In genomic region chr6:114011486-114011885, GRCh38 we compare ENCODE assay signal across 8 cellular contexts. TPM values are rescaled to one million over a fixed set of nuclear protein-coding genes. Genes with fewer than 3 reads are reported as not detected.
A peak's percentile ranks its signal among the peaks of the same experiment; 100 is the strongest.
DNase-seq lines count a peak whose midpoint lies in the region; ATAC-seq and TF ChIP-seq lines count a peak whose summit lies in the region.
"Not testable (repeated sequence)": the region's sequence is repeated elsewhere in the genome, so short reads cannot be mapped to it uniquely, and the experiment has no call there.

No MANE protein-coding gene starts in this region.

- not testable (repeated sequence) for H2AFZ ChIP-seq in GM23338; neuronal stem cell (ENCODE audit: low read length)

- not testable (repeated sequence) for H3K9me3 Mint-ChIP-seq in GM23338; activated CD4-positive, alpha-beta T cell treated with anti-CD3 and anti-CD28 coated beads, Interleukin-2, amount 10 ng/mL, durations not matched to agents 24 days and 14 days; activated T-helper 2 cell treated with anti-CD3 and anti-CD28 coated beads, Interferon-gamma antibody, Interleukin-2, Interleukin-4, amounts not matched to agents 10 μg/mL and 5 μg/mL and 100 μg/mL, durations not matched to agents 14 hours and 24 hours and 36 hours; endodermal cell

- H3K27ac Mint-ChIP-seq in GM23338: not testable (repeated sequence)
- peak overlapping the region; percentile 90 for H3K27ac Mint-ChIP-seq in activated CD4-positive, alpha-beta T cell treated with anti-CD3 and anti-CD28 coated beads, Interleukin-2, amount 10 ng/mL, durations not matched to agents 24 days and 14 days
- peak overlapping the region; percentile 77 for H3K27ac Mint-ChIP-seq in activated T-helper 2 cell treated with anti-CD3 and anti-CD28 coated beads, Interferon-gamma antibody, Interleukin-2, Interleukin-4, amounts not matched to agents 10 μg/mL and 5 μg/mL and 100 μg/mL, durations not matched to agents 14 hours and 24 hours and 36 hours
- peak overlapping the region; percentile 90 for H3K27ac Mint-ChIP-seq in endodermal cell

- H3K4me1 ChIP-seq in GM23338 (ENCODE audit: insufficient read depth) (peaks cover 47% of the 10 kb centered on the region), neuronal stem cell (ENCODE audit: control insufficient read depth in 2 of 2, insufficient read depth in 1 of 2, low read depth in 1 of 2, low read length in 2 of 2) (peaks cover 3 to 12% of the 10 kb centered on the region in 2 donors)
- H3K4me1 ChIP-seq in endodermal cell (ENCODE audit: control insufficient read depth, insufficient read depth, low read length); left lung; thyroid gland: not testable (repeated sequence)

- not testable (repeated sequence) for H3K9me3 ChIP-seq in endodermal cell (ENCODE audit: control insufficient read depth, low read length); left lung; neuronal stem cell (replicated peaks in 1 of 2; ENCODE audit: control insufficient read depth in 2 of 2, insufficient read depth in 1 of 2, low read depth in 1 of 2, low read length in 2 of 2); thyroid gland

- H3K4me1 Mint-ChIP-seq in GM23338 (peaks cover 49% of the 10 kb centered on the region), endodermal cell (peaks cover 55% of the 10 kb centered on the region)
- peaks cover 18% of the 10 kb centered on the region for H3K4me1 Mint-ChIP-seq in activated CD4-positive, alpha-beta T cell treated with anti-CD3 and anti-CD28 coated beads, Interleukin-2, amount 10 ng/mL, durations not matched to agents 24 days and 14 days
- H3K4me1 Mint-ChIP-seq in activated T-helper 2 cell treated with anti-CD3 and anti-CD28 coated beads, Interferon-gamma antibody, Interleukin-2, Interleukin-4, amounts not matched to agents 10 μg/mL and 5 μg/mL and 100 μg/mL, durations not matched to agents 14 hours and 24 hours and 36 hours (ENCODE audit: low read depth): peaks cover 23% of the 10 kb centered on the region

- not testable (repeated sequence) for H3K36me3 ChIP-seq in GM23338 (ENCODE audit: insufficient read depth); endodermal cell (ENCODE audit: control insufficient read depth, insufficient read depth, low read length); left lung; neuronal stem cell (replicated peaks in 1 of 2; ENCODE audit: control insufficient read depth in 2 of 2, insufficient read depth in 2 of 2, low read length in 2 of 2); thyroid gland

- H3K9ac ChIP-seq in endodermal cell (ENCODE audit: extremely low read depth, low read length, poor library complexity, severe bottlenecking); neuronal stem cell (ENCODE audit: low read depth, low read length, poor library complexity): not testable (repeated sequence)

- not testable (repeated sequence) for H3K18ac ChIP-seq in neuronal stem cell (ENCODE audit: low read length)

- H3K23ac ChIP-seq in neuronal stem cell (ENCODE audit: low read depth, low read length, poor library complexity): not testable (repeated sequence)

- not testable (repeated sequence) for DNase-seq in GM23338 (ENCODE audit: low spot score); left lung; neuronal stem cell (ENCODE audit: low spot score)
- peak; percentile 63 for DNase-seq in OCI-M1 (lab: John Stamatoyannopoulos, UW)
- peak; percentile 69 for DNase-seq in activated CD4-positive, alpha-beta T cell treated with anti-CD3 and anti-CD28 coated beads, Interleukin-2, amount 10 ng/mL, durations not matched to agents 24 days and 14 days
- peak; percentile 27 for DNase-seq in activated T-helper 2 cell treated with anti-CD3 and anti-CD28 coated beads, Interferon-gamma antibody, Interleukin-2, Interleukin-4, amounts not matched to agents 10 μg/mL and 5 μg/mL and 100 μg/mL, durations not matched to agents 14 hours and 24 hours and 36 hours (ENCODE audit: low spot score)
- DNase-seq in endodermal cell: peak; percentile 57
- DNase-seq in thyroid gland: peak; percentile 19 to 20

- H3K4me3 ChIP-seq in GM23338; endodermal cell (ENCODE audit: low read length); left lung; neuronal stem cell (ENCODE audit: low read length in 2 of 2); thyroid gland (replicated peaks in 1 of 3): not testable (repeated sequence)

- H3K27me3 ChIP-seq in GM23338 (ENCODE audit: insufficient read depth); endodermal cell (ENCODE audit: control insufficient read depth, insufficient read depth, low read length, poor library complexity, severe bottlenecking); left lung; neuronal stem cell (ENCODE audit: control insufficient read depth in 3 of 3, insufficient read depth in 3 of 3, low read depth in 1 of 3, low read length in 3 of 3); thyroid gland: not testable (repeated sequence)

- 56 to 77% methylated on average over 4 to 7 of the region's 7 CpGs for WGBS in endodermal cell (ENCODE audit: insufficient coverage in 1 of 2, insufficient read length in 1 of 2), 2 experiments
- no CpG with 5 or more reads among the region's 7 CpGs for WGBS in neuronal stem cell (ENCODE audit: extremely low coverage in 2 of 2, insufficient read length in 2 of 2, insufficient replicate concordance in 1 of 2), 2 donors
- 52 to 64% methylated on average over 7 of the region's 7 CpGs for WGBS in thyroid gland, 2 donors

- H2BK120ac ChIP-seq in neuronal stem cell (ENCODE audit: low read depth, low read length): not testable (repeated sequence)

- intact Hi-C loops in activated CD4-positive, alpha-beta T cell treated with anti-CD3 and anti-CD28 coated beads, Interleukin-2, amount 10 ng/mL, durations not matched to agents 24 days and 14 days (cut with micrococcal nuclease); activated T-helper 2 cell treated with anti-CD3 and anti-CD28 coated beads, Interferon-gamma antibody, Interleukin-2, Interleukin-4, amounts not matched to agents 10 μg/mL and 5 μg/mL and 100 μg/mL, durations not matched to agents 14 hours and 24 hours and 36 hours (cut with micrococcal nuclease); left lung (cut with DNase I); thyroid gland (cut with DNase I): not testable (repeated sequence)

- H2BK5ac ChIP-seq in neuronal stem cell (ENCODE audit: low read length): not testable (repeated sequence)

- not testable (repeated sequence) for H4K20me1 ChIP-seq in GM23338 (replicated peaks; ENCODE audit: insufficient read depth)

- H3K4ac ChIP-seq in neuronal stem cell (ENCODE audit: low read length): not testable (repeated sequence)

- not testable (repeated sequence) for H3K9me2 ChIP-seq in GM23338 (ENCODE audit: insufficient read depth)

- not testable (repeated sequence) for H3K79me1 ChIP-seq in neuronal stem cell (ENCODE audit: low read depth, low read length)

- TF ChIP-seq CTCF in GM23338 (conservative IDR thresholded peaks at IDR 0.05; ENCODE audit: low read depth in 2 of 2); endodermal cell (conservative IDR thresholded peaks at IDR 0.05); left lung (IDR thresholded peaks at IDR 0.05); thyroid gland (IDR thresholded peaks at IDR 0.05): not testable (repeated sequence)

- ATAC-seq in GM23338: not testable (repeated sequence)
- ATAC-seq in left lung: peak; percentile 26

- H3K4me2 ChIP-seq in GM23338 (0 out of 2 replicates have a peak overlapping the region, but pooled peaks have one; percentile 44), neuronal stem cell (ENCODE audit: insufficient read depth, low read length, poor library complexity, severe bottlenecking) (peak overlapping the region; percentile 11)

- not testable (repeated sequence) for H4K8ac ChIP-seq in neuronal stem cell (ENCODE audit: low read depth, low read length)

- H2AK5ac ChIP-seq in neuronal stem cell (ENCODE audit: low read depth, low read length): not testable (repeated sequence)

- H3K79me2 ChIP-seq in GM23338 (replicated peaks; ENCODE audit: insufficient read depth): not testable (repeated sequence)

- not testable (repeated sequence) for H3F3A ChIP-seq in GM23338 (replicated peaks; ENCODE audit: low read depth)

- TF ChIP-seq POLR2A in thyroid gland (IDR thresholded peaks at IDR 0.05): not testable (repeated sequence)

- H2BK12ac ChIP-seq in neuronal stem cell (ENCODE audit: low read length): not testable (repeated sequence)

- not testable (repeated sequence) for H3K4me3 Mint-ChIP-seq in GM23338
- peak overlapping the region; percentile 66 for H3K4me3 Mint-ChIP-seq in activated CD4-positive, alpha-beta T cell treated with anti-CD3 and anti-CD28 coated beads, Interleukin-2, amount 10 ng/mL, durations not matched to agents 24 days and 14 days
- peak overlapping the region; percentile 32 for H3K4me3 Mint-ChIP-seq in activated T-helper 2 cell treated with anti-CD3 and anti-CD28 coated beads, Interferon-gamma antibody, Interleukin-2, Interleukin-4, amounts not matched to agents 10 μg/mL and 5 μg/mL and 100 μg/mL, durations not matched to agents 14 hours and 24 hours and 36 hours (ENCODE audit: low read depth)
- peak overlapping the region; percentile 15 for H3K4me3 Mint-ChIP-seq in endodermal cell

- H4K91ac ChIP-seq in neuronal stem cell (ENCODE audit: low read depth, low read length, poor library complexity): not testable (repeated sequence)

- not testable (repeated sequence) for H3K27me3 Mint-ChIP-seq in GM23338 (ENCODE audit: insufficient read depth, low read depth, poor library complexity); endodermal cell (ENCODE audit: insufficient read depth)
- peaks cover 15% of the 10 kb centered on the region for H3K27me3 Mint-ChIP-seq in activated CD4-positive, alpha-beta T cell treated with anti-CD3 and anti-CD28 coated beads, Interleukin-2, amount 10 ng/mL, durations not matched to agents 24 days and 14 days
- H3K27me3 Mint-ChIP-seq in activated T-helper 2 cell treated with anti-CD3 and anti-CD28 coated beads, Interferon-gamma antibody, Interleukin-2, Interleukin-4, amounts not matched to agents 10 μg/mL and 5 μg/mL and 100 μg/mL, durations not matched to agents 14 hours and 24 hours and 36 hours (ENCODE audit: low read depth): peaks cover 15% of the 10 kb centered on the region

- not testable (repeated sequence) for H3K27ac ChIP-seq in GM23338 (ENCODE audit: low read depth); endodermal cell (ENCODE audit: low read depth, low read length); left lung; neuronal stem cell (replicated peaks; ENCODE audit: low read length); thyroid gland

- not testable (repeated sequence) for H3K36me3 Mint-ChIP-seq in GM23338 (ENCODE audit: low read depth); activated CD4-positive, alpha-beta T cell treated with anti-CD3 and anti-CD28 coated beads, Interleukin-2, amount 10 ng/mL, durations not matched to agents 24 days and 14 days (ENCODE audit: low read depth); activated T-helper 2 cell treated with anti-CD3 and anti-CD28 coated beads, Interferon-gamma antibody, Interleukin-2, Interleukin-4, amounts not matched to agents 10 μg/mL and 5 μg/mL and 100 μg/mL, durations not matched to agents 14 hours and 24 hours and 36 hours (ENCODE audit: low read depth); endodermal cell (ENCODE audit: low read depth)

- not testable (repeated sequence) for H3K14ac ChIP-seq in neuronal stem cell (ENCODE audit: low read length)

- H2BK15ac ChIP-seq in neuronal stem cell (ENCODE audit: low read length): not testable (repeated sequence)

RNA-seq across cellular contexts. Expression of gene HDAC2, which starts 40.5 kb away (rescaled TPM):
- 355 and 413 TPM in 2 replicates for total RNA-seq in GM23338 (2014; rRNA removed; shearing (Covaris generic))
- 324 and 343 TPM in 2 replicates for polyA plus RNA-seq in GM23338 (2016; fragmentation: Nextera tagmentation; extraction: Ambion mirVana)
- total RNA-seq in activated CD4-positive, alpha-beta T cell treated with anti-CD3 and anti-CD28 coated beads, Interleukin-2, amount 10 ng/mL, durations not matched to agents 24 days and 14 days: 134 and 139 TPM in 2 replicates
- 115 and 125 TPM in 2 replicates for total RNA-seq in activated T-helper 2 cell treated with anti-CD3 and anti-CD28 coated beads, Interferon-gamma antibody, Interleukin-2, Interleukin-4, amounts not matched to agents 10 μg/mL and 5 μg/mL and 100 μg/mL, durations not matched to agents 14 hours and 24 hours and 36 hours
- total RNA-seq in endodermal cell (100 to 1,000 TPM; 275 to 335 TPM), left lung (10 to 100 TPM; 72.7 to 75.7 TPM), thyroid gland (10 to 100 TPM; 44.1 to 70.9 (median 50.2) TPM)
- 398 TPM for polyA plus RNA-seq in endodermal cell (2013, experiment 1 of 2)
- polyA plus RNA-seq in endodermal cell (2013, experiment 2 of 2): 389 TPM
- polyA plus RNA-seq in neuronal stem cell (2013, experiment 1 of 2): 237 TPM
- 242 TPM for polyA plus RNA-seq in neuronal stem cell (2013, experiment 2 of 2)
